Comparison of ENCODE assay signal across 35 cellular contexts in the genomic region with DNA sequence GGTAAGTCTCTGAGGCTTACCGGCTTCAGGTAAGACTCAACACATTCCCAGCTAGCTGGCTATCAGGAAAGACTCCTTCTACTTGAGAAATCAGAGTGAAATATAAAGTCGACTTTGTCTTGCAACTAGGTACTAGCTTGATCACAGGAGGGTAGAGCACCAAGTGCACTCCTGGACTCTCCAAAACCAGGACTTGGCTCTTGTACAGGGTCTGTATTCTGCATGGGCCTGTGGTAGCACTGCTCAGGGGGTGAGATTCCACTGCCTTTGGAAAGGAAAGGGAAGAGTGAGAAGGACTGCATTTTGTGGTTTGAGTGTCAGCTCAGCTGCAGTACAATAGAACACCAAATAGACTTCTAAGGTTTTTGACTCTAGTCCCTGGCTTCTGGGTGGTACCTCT. TPM values are rescaled to one million over a fixed set of nuclear protein-coding genes. Genes with fewer than 3 reads are reported as not detected.
"Had no signal": no experiment of that assay in that cellular context is flagged by ENCODE, and none has a peak within 500 bp of the region (broad histone marks: within the 10 kb centered on the region; RNA-seq: fewer than 3 reads in every experiment).

No MANE protein-coding gene starts in this region.

- H3K9me3 ChIP-seq: ascending aorta, colonic mucosa, esophagus squamous epithelium had no signal

- H3K36me3 Mint-ChIP-seq: activated naive CD4-positive, alpha-beta T cell treated with anti-CD3 and anti-CD28 coated beads, Interleukin-2, amount 10 ng/mL, durations not matched to agents 7 days and 5 days; activated naive CD4-positive, alpha-beta T cell treated with anti-CD3 and anti-CD28 coated beads, Interleukin-2, amount 50 U/mL, for 72 hours; activated naive CD8-positive, alpha-beta T cell treated with anti-CD3 and anti-CD28 coated beads, Interleukin-2, amount 10 ng/mL, durations not matched to agents 7 days and 5 days; brain had no signal

- H3K27me3 ChIP-seq: ascending aorta, breast epithelium, cardiac muscle cell, colonic mucosa, esophagus squamous epithelium, gastroesophageal sphincter had no signal

- H3K4me1 ChIP-seq: ascending aorta, breast epithelium, colonic mucosa, esophagus squamous epithelium, gastroesophageal sphincter had no signal

- H3K36me3 ChIP-seq: ascending aorta, breast epithelium, cardiac muscle cell, colonic mucosa, esophagus squamous epithelium, gastroesophageal sphincter had no signal

- DNase-seq: activated CD4-positive, alpha-beta memory T cell treated with anti-CD3 and anti-CD28 coated beads, Interleukin-2, amount 10 ng/mL, durations not matched to agents 7 days and 5 days; activated CD4-positive, alpha-beta T cell treated with anti-CD3 and anti-CD28 coated beads for 1 hour; activated CD4-positive, alpha-beta T cell treated with anti-CD3 and anti-CD28 coated beads for 4 hours; activated CD4-positive, alpha-beta T cell treated with anti-CD3 and anti-CD28 coated beads, Interleukin-2, amount 10 ng/mL, durations not matched to agents 7 days and 5 days; activated CD4-positive, alpha-beta T cell treated with anti-CD3 and anti-CD28 coated beads, Interleukin-2, amount 50 U/mL, for 4 hours; activated CD4-positive, CD25-positive, alpha-beta regulatory T cell; activated CD8-positive, alpha-beta memory T cell treated with anti-CD3 and anti-CD28 coated beads, Interleukin-2, amount 50 U/mL, for 48 hours; activated gamma-delta T cell; activated naive CD4-positive, alpha-beta T cell; activated naive CD4-positive, alpha-beta T cell treated with anti-CD3 and anti-CD28 coated beads, Interleukin-2, amount 10 ng/mL, durations not matched to agents 7 days and 5 days; activated naive CD8-positive, alpha-beta T cell treated with anti-CD3 and anti-CD28 coated beads, Interleukin-2, amount 10 ng/mL, durations not matched to agents 7 days and 5 days; activated T-cell treated with anti-CD3 and anti-CD28 coated beads for 4 hours; activated T-cell treated with anti-CD3 and anti-CD28 coated beads, Interleukin-2, amount 50 U/mL, for 24 hours; activated T-cell treated with anti-CD3 and anti-CD28 coated beads, Interleukin-2, amount 50 U/mL, for 72 hours; central memory CD4-positive, alpha-beta T cell; cerebellar nuclear complex; colonic mucosa; effector CD8-positive, alpha-beta T cell; esophagus squamous epithelium; foreskin melanocyte; T-helper 2 cell had no signal

- H3K27ac ChIP-seq: ascending aorta, breast epithelium, cardiac muscle cell, colonic mucosa, epithelial cell of prostate, esophagus squamous epithelium, gastroesophageal sphincter had no signal

- H3K4me3 ChIP-seq: ascending aorta, breast epithelium, cardiac muscle cell, colonic mucosa, esophagus squamous epithelium, gastroesophageal sphincter had no signal

- H3K4me1 Mint-ChIP-seq: activated CD4-positive, alpha-beta memory T cell treated with anti-CD3 and anti-CD28 coated beads, Interleukin-2, amount 10 ng/mL, durations not matched to agents 7 days and 5 days; activated CD4-positive, alpha-beta T cell treated with anti-CD3 and anti-CD28 coated beads, Interleukin-2, amount 10 ng/mL, durations not matched to agents 7 days and 5 days; activated naive CD4-positive, alpha-beta T cell treated with anti-CD3 and anti-CD28 coated beads, Interleukin-2, amount 10 ng/mL, durations not matched to agents 7 days and 5 days; activated naive CD8-positive, alpha-beta T cell treated with anti-CD3 and anti-CD28 coated beads, Interleukin-2, amount 10 ng/mL, durations not matched to agents 7 days and 5 days; brain had no signal

- H3K9me3 Mint-ChIP-seq: activated CD4-positive, alpha-beta memory T cell treated with anti-CD3 and anti-CD28 coated beads, Interleukin-2, amount 10 ng/mL, durations not matched to agents 7 days and 5 days; activated CD4-positive, alpha-beta T cell treated with anti-CD3 and anti-CD28 coated beads, Interleukin-2, amount 10 ng/mL, durations not matched to agents 7 days and 5 days; brain had no signal

- H3K27ac Mint-ChIP-seq: activated CD4-positive, alpha-beta memory T cell treated with anti-CD3 and anti-CD28 coated beads, Interleukin-2, amount 10 ng/mL, durations not matched to agents 7 days and 5 days; activated CD4-positive, alpha-beta T cell treated with anti-CD3 and anti-CD28 coated beads, Interleukin-2, amount 10 ng/mL, durations not matched to agents 7 days and 5 days; activated naive CD4-positive, alpha-beta T cell treated with anti-CD3 and anti-CD28 coated beads, Interleukin-2, amount 10 ng/mL, durations not matched to agents 7 days and 5 days; activated naive CD4-positive, alpha-beta T cell treated with anti-CD3 and anti-CD28 coated beads, Interleukin-2, amount 50 U/mL, for 72 hours; activated naive CD8-positive, alpha-beta T cell treated with anti-CD3 and anti-CD28 coated beads, Interleukin-2, amount 10 ng/mL, durations not matched to agents 7 days and 5 days; activated T-cell treated with anti-CD3 and anti-CD28 coated beads, Interleukin-2, amount 50 U/mL, for 24 hours; activated T-cell treated with anti-CD3 and anti-CD28 coated beads, Interleukin-2, amount 50 U/mL, for 72 hours; brain had no signal

- ATAC-seq: activated naive CD4-positive, alpha-beta T cell treated with anti-CD3 and anti-CD28 coated beads, Interleukin-2, amount 50 U/mL, for 72 hours; activated T-cell treated with anti-CD3 and anti-CD28 coated beads, Interleukin-2, amount 50 U/mL, for 72 hours; gastroesophageal sphincter had no signal

- H3K4me3 Mint-ChIP-seq: activated CD4-positive, alpha-beta memory T cell treated with anti-CD3 and anti-CD28 coated beads, Interleukin-2, amount 10 ng/mL, durations not matched to agents 7 days and 5 days; activated CD4-positive, alpha-beta T cell treated with anti-CD3 and anti-CD28 coated beads, Interleukin-2, amount 10 ng/mL, durations not matched to agents 7 days and 5 days; activated naive CD4-positive, alpha-beta T cell treated with anti-CD3 and anti-CD28 coated beads, Interleukin-2, amount 10 ng/mL, durations not matched to agents 7 days and 5 days; activated naive CD8-positive, alpha-beta T cell treated with anti-CD3 and anti-CD28 coated beads, Interleukin-2, amount 10 ng/mL, durations not matched to agents 7 days and 5 days; activated T-cell treated with anti-CD3 and anti-CD28 coated beads, Interleukin-2, amount 50 U/mL, for 24 hours; activated T-cell treated with anti-CD3 and anti-CD28 coated beads, Interleukin-2, amount 50 U/mL, for 72 hours; brain had no signal

- H3K27me3 Mint-ChIP-seq: activated CD4-positive, alpha-beta memory T cell treated with anti-CD3 and anti-CD28 coated beads, Interleukin-2, amount 10 ng/mL, durations not matched to agents 7 days and 5 days; activated CD4-positive, alpha-beta T cell treated with anti-CD3 and anti-CD28 coated beads, Interleukin-2, amount 10 ng/mL, durations not matched to agents 7 days and 5 days; activated naive CD4-positive, alpha-beta T cell treated with anti-CD3 and anti-CD28 coated beads, Interleukin-2, amount 10 ng/mL, durations not matched to agents 7 days and 5 days; activated naive CD8-positive, alpha-beta T cell treated with anti-CD3 and anti-CD28 coated beads, Interleukin-2, amount 10 ng/mL, durations not matched to agents 7 days and 5 days; activated T-cell treated with anti-CD3 and anti-CD28 coated beads, Interleukin-2, amount 50 U/mL, for 24 hours had no signal

- FAIRE-seq: endometrium, endothelial cell of umbilical vein had no signal

RNA-seq across cellular contexts. Expression of a gene that starts 19.4 kb away (rescaled TPM):
- total RNA-seq: activated CD4-positive, alpha-beta T cell treated with anti-CD3 and anti-CD28 coated beads, Interleukin-2, amount 10 ng/mL, durations not matched to agents 7 days and 5 days; activated naive CD4-positive, alpha-beta T cell treated with anti-CD3 and anti-CD28 coated beads, Interleukin-2, amount 50 U/mL, for 72 hours; activated naive CD8-positive, alpha-beta T cell treated with anti-CD3 and anti-CD28 coated beads, Interleukin-2, amount 10 ng/mL, durations not matched to agents 7 days and 5 days; ascending aorta; dermis microvascular lymphatic vessel endothelial cell; endothelial cell of umbilical vein; fibroblast of villous mesenchyme; gastroesophageal sphincter; glomerular endothelial cell; T-helper 1 cell treated with Interleukin-12 subunit alpha and Interleukin-12 subunit beta and Interleukin-4 antibody, amounts not matched to agents 30 ng/mL and 1 ng/mL, for 36 hours had no signal
- polyA plus RNA-seq: fibroblast of lung had no signal
